Comparison of ENCODE assay signal across 15 cellular contexts in the genomic region with DNA sequence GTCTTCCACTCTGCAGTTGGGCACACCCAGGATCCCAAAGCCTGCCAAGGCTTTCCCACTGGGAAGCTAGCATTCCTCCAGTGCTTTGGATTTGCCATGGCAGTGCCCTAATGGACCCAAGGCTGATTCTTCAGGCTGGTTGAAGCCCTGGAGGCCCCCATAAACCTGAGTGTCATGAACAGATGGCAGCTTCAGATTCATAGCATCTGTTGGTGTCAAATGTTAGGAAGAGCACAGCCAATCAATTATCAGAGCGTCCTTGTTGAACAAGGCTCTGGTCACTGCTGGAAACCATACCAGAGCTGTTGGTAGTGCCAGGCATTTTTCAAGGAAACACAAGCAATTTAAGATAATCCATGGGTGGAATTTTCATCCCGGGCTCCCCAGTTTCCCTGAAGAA.
"Had no signal": no experiment of that assay in that cellular context is flagged by ENCODE, and none has a peak within 500 bp of the region (broad histone marks: within the 10 kb centered on the region; RNA-seq: fewer than 3 reads in every experiment).

No MANE protein-coding gene starts in this region.

- H3K4me3 Mint-ChIP-seq: naive thymus-derived CD8-positive, alpha-beta T cell; neural crest cell; type B pancreatic cell had no signal

- ATAC-seq: esophagus mucosa; left lobe of liver; naive thymus-derived CD8-positive, alpha-beta T cell; right cardiac atrium had no signal

- H3K4me3 ChIP-seq: dorsolateral prefrontal cortex, smooth muscle cell, thyroid gland had no signal

- H3K27me3 ChIP-seq: dorsolateral prefrontal cortex, thyroid gland had no signal

- H3K27ac ChIP-seq: dorsolateral prefrontal cortex, thyroid gland had no signal

- H3K4me1 Mint-ChIP-seq: neural crest cell had no signal

- H3K27ac Mint-ChIP-seq: naive thymus-derived CD8-positive, alpha-beta T cell; type B pancreatic cell had no signal

- H3K9me3 ChIP-seq: thyroid gland had no signal

- DNase-seq: cortex of kidney; dorsolateral prefrontal cortex; effector memory CD4-positive, alpha-beta T cell; islet precursor cell; mammary epithelial cell; naive thymus-derived CD8-positive, alpha-beta T cell; right cardiac atrium; stimulated activated CD4-positive, alpha-beta T cell treated with anti-CD3 and anti-CD28 coated beads, Interleukin-2, amount 100 ng/mL, for 48 hours; stimulated activated naive CD4-positive, alpha-beta T cell treated with Interleukin-2 at 50 U/mL for 16 hours; thyroid gland had no signal

- H3K36me3 Mint-ChIP-seq: naive thymus-derived CD8-positive, alpha-beta T cell; type B pancreatic cell had no signal

- H3K9me3 Mint-ChIP-seq: neural crest cell had no signal

- H3K36me3 ChIP-seq: thyroid gland had no signal
